Comparison of ENCODE assay signal across 1 cellular context in genomic region chr5:178208540-178209227, GRCh38.
TF ChIP-seq lines count a peak whose summit lies in the region.

No MANE protein-coding gene starts in this region.

TF ChIP-seq in WTC11, 78 proteins besides CTCF, POLR2A, EP300 and RAD21 (continued from another document):
- TF ChIP-seq AFF4 (CRISPR knock-in tag; IDR thresholded peaks at IDR 0.05; ENCODE audit: borderline replicate concordance) (no peak), ZBTB43 (CRISPR knock-in tag; IDR thresholded peaks at IDR 0.05) (no peak), TCF7 (CRISPR knock-in tag; IDR thresholded peaks at IDR 0.05; ENCODE audit: low read depth) (no peak)
